Comparison of ENCODE assay signal across 10 cellular contexts in genomic region chr1:93679546-93679945, GRCh38. TPM values are rescaled to one million over a fixed set of nuclear protein-coding genes. Genes with fewer than 3 reads are reported as not detected.
A peak's percentile ranks its signal among the peaks of the same experiment; 100 is the strongest.
DNase-seq lines count a peak whose midpoint lies in the region; ATAC-seq, FAIRE-seq and TF ChIP-seq lines count a peak whose summit lies in the region.
"Had no signal": no experiment of that assay in that cellular context is flagged by ENCODE, and none has a peak within 500 bp of the region (broad histone marks: within the 10 kb centered on the region; RNA-seq: fewer than 3 reads in every experiment).

No MANE protein-coding gene starts in this region.

- H3K4me2 ChIP-seq in astrocyte (ENCODE audit: low read length) (peak overlapping the region; percentile 94), keratinocyte (ENCODE audit: control insufficient read depth, extremely low read depth, insufficient read depth, low read depth, low read length) (peak overlapping the region; percentile 98)

- no peak for ATAC-seq in activated naive CD8-positive, alpha-beta T cell treated with anti-CD3 and anti-CD28 coated beads, Interleukin-2, amount 50 U/mL, for 24 hours
- ATAC-seq in HG03460 (IDR thresholded peaks at IDR 0.05; ENCODE audit: unreplicated experiment): no peak

- H3K4me3 Mint-ChIP-seq in HFFc6: peak overlapping the region; percentile 97
- H3K4me3 Mint-ChIP-seq in astrocyte (ENCODE audit: unreplicated experiment): peak overlapping the region; percentile 93
- no peak overlapping the region for H3K4me3 Mint-ChIP-seq in activated naive CD8-positive, alpha-beta T cell treated with anti-CD3 and anti-CD28 coated beads, Interleukin-2, amount 50 U/mL, for 24 hours
- H3K4me3 Mint-ChIP-seq: activated naive CD8-positive, alpha-beta T cell had no signal

- H3K4me1 ChIP-seq in astrocyte (ENCODE audit: insufficient read depth, low read length): peaks cover 40% of the 10 kb centered on the region
- peaks cover 63% of the 10 kb centered on the region for H3K4me1 ChIP-seq in keratinocyte (ENCODE audit: control insufficient read depth, extremely low read depth, insufficient read depth, low read length)
- H3K4me1 ChIP-seq in stomach: peaks cover 16 to 63% (median 31%) of the 10 kb centered on the region in 4 donors

- WGBS in stomach, 5 donors: 77 to 85% (median 81%) methylated on average over 4 of the region's 4 CpGs

- H3K36me3 Mint-ChIP-seq in HFFc6 (ENCODE audit: low read depth) (peaks cover 29% of the 10 kb centered on the region), astrocyte (ENCODE audit: low read depth, unreplicated experiment) (peaks cover 13% of the 10 kb centered on the region)
- no peaks in the 10 kb centered on the region for H3K36me3 Mint-ChIP-seq in activated naive CD8-positive, alpha-beta T cell treated with anti-CD3 and anti-CD28 coated beads, Interleukin-2, amount 50 U/mL, for 24 hours (ENCODE audit: low read depth)

- intact Hi-C loops in stomach (cut with DNase I; ENCODE audit: low total_unique reads): no loop called here

- H4K20me1 ChIP-seq in astrocyte (ENCODE audit: insufficient read depth, low read length) (peaks cover 58% of the 10 kb centered on the region), keratinocyte (ENCODE audit: control insufficient read depth, extremely low read depth, insufficient read depth, low read length) (peaks cover 49% of the 10 kb centered on the region)

- H3K4me3 ChIP-seq in astrocyte (ENCODE audit: insufficient read depth, low read depth, low read length) (peak overlapping the region; percentile 81), keratinocyte (ENCODE audit: control insufficient read depth in 2 of 3, extremely low read depth in 1 of 3, insufficient read depth in 2 of 3, low read depth in 1 of 3, low read length in 3 of 3) (peak overlapping the region; percentile 70 to 88 (median 88)), stomach (no peak overlapping the region)

- H3K4me1 Mint-ChIP-seq in HFFc6 (ENCODE audit: low read depth) (peaks cover 74% of the 10 kb centered on the region), astrocyte (ENCODE audit: low read depth, unreplicated experiment) (peaks cover 26% of the 10 kb centered on the region)
- peaks cover 9% of the 10 kb centered on the region for H3K4me1 Mint-ChIP-seq in activated naive CD8-positive, alpha-beta T cell treated with anti-CD3 and anti-CD28 coated beads, Interleukin-2, amount 50 U/mL, for 24 hours

- H3K9me3 Mint-ChIP-seq in HFFc6 (no peaks in the 10 kb centered on the region), astrocyte (ENCODE audit: unreplicated experiment) (no peaks in the 10 kb centered on the region)
- H3K9me3 Mint-ChIP-seq in activated naive CD8-positive, alpha-beta T cell treated with anti-CD3 and anti-CD28 coated beads, Interleukin-2, amount 50 U/mL, for 24 hours: no peaks in the 10 kb centered on the region

- H3K27me3 ChIP-seq in astrocyte (ENCODE audit: insufficient read depth, low read length) (no peaks in the 10 kb centered on the region), keratinocyte (ENCODE audit: control insufficient read depth, extremely low read depth, insufficient read depth, low read length) (no peaks in the 10 kb centered on the region), stomach (peaks cover 0 to 10% (median 0%) of the 10 kb centered on the region in 3 donors)

- no peak for TF ChIP-seq POLR2A in stomach (IDR thresholded peaks at IDR 0.05)

- H3K79me2 ChIP-seq in astrocyte (ENCODE audit: insufficient read depth, low read length) (peaks cover 80% of the 10 kb centered on the region), keratinocyte (ENCODE audit: control insufficient read depth, insufficient read depth, low read length) (peaks cover 89% of the 10 kb centered on the region)

- H3K27ac ChIP-seq in astrocyte (ENCODE audit: low read depth, low read length): peak overlapping the region; percentile 85
- H3K27ac ChIP-seq in keratinocyte (ENCODE audit: control insufficient read depth, insufficient read depth, low read length): peak overlapping the region; percentile 94
- H3K27ac ChIP-seq in stomach: peak overlapping the region in 4 of 5 donors; percentile 85 to 91 (median 88)

- peaks cover 4% of the 10 kb centered on the region for H3K36me3 ChIP-seq in astrocyte (ENCODE audit: insufficient read depth, low read length)
- H3K36me3 ChIP-seq in keratinocyte (ENCODE audit: control insufficient read depth in 2 of 2, extremely low read depth in 1 of 2, insufficient read depth in 2 of 2, low read length in 2 of 2): peaks cover 6 to 49% of the 10 kb centered on the region in 2 experiments
- no peaks in the 10 kb centered on the region for H3K36me3 ChIP-seq in stomach

- FAIRE-seq in astrocyte (lab: Jason Lieb, UNC): no peak
- no peak for FAIRE-seq in keratinocyte (lab: Jason Lieb, UNC)

- DNase-seq in HFFc6 (no peak), astrocyte (ENCODE audit: low read depth) (peak; percentile 42), keratinocyte (ENCODE audit: low read depth, low spot score) (no peak), stomach (no peak), H4 (ENCODE audit: low spot score) (no peak), HUDEP-2 (lab: John Stamatoyannopoulos, UW; ENCODE audit: unreplicated experiment in 76 of 76) (no peak)
- no peak for DNase-seq in activated naive CD8-positive, alpha-beta T cell treated with anti-CD3 and anti-CD28 coated beads, Interleukin-2, amount 50 U/mL, for 24 hours
- DNase-seq: activated CD4-positive, alpha-beta T cell treated with anti-CD3 and anti-CD28 coated beads, Interleukin-2, amount 50 U/mL, for 4 hours had no signal

- peaks cover 11% of the 10 kb centered on the region for H3K9me1 ChIP-seq in keratinocyte (ENCODE audit: control insufficient read depth, extremely low read depth, insufficient read depth, low read length)

- 0 out of 2 replicates have a peak, but pooled peaks cover 2% of the 10 kb centered on the region for H3K27me3 Mint-ChIP-seq in HFFc6 (ENCODE audit: insufficient read depth)
- H3K27me3 Mint-ChIP-seq in astrocyte (ENCODE audit: low read depth, unreplicated experiment): no peaks in the 10 kb centered on the region
- H3K27me3 Mint-ChIP-seq in activated naive CD8-positive, alpha-beta T cell treated with anti-CD3 and anti-CD28 coated beads, Interleukin-2, amount 50 U/mL, for 24 hours: peaks cover 42% of the 10 kb centered on the region

- TF ChIP-seq CTCF in HFFc6 (IDR thresholded peaks at IDR 0.05) (no peak), astrocyte (IDR thresholded peaks at IDR 0.05; ENCODE audit: insufficient read depth, low read depth, low read length) (no peak), keratinocyte (optimal IDR thresholded peaks at IDR 0.05 in 1 of 3, IDR thresholded peaks at IDR 0.05 in 1 of 3, conservative IDR thresholded peaks at IDR 0.05 in 1 of 3; ENCODE audit: extremely low read depth in 1 of 3, insufficient read depth in 2 of 3, low read length in 3 of 3) (no peak), stomach (IDR thresholded peaks at IDR 0.05) (no peak)

- H3K9ac ChIP-seq in astrocyte (ENCODE audit: low read length) (peak overlapping the region; percentile 88), keratinocyte (ENCODE audit: control insufficient read depth, extremely low read depth, insufficient read depth, low read length) (peak overlapping the region; percentile 84)

- TF ChIP-seq EP300 in stomach (IDR thresholded peaks at IDR 0.05): no peak

- H2AFZ ChIP-seq in astrocyte (ENCODE audit: low read depth, low read length) (no peak overlapping the region), keratinocyte (ENCODE audit: control insufficient read depth, low read length) (no peak overlapping the region)

- H3K27ac Mint-ChIP-seq in HFFc6: peak overlapping the region; percentile 94
- H3K27ac Mint-ChIP-seq in astrocyte (ENCODE audit: unreplicated experiment): no peak overlapping the region
- H3K27ac Mint-ChIP-seq in activated naive CD8-positive, alpha-beta T cell treated with anti-CD3 and anti-CD28 coated beads, Interleukin-2, amount 50 U/mL, for 24 hours: no peak overlapping the region
- H3K27ac Mint-ChIP-seq: activated naive CD8-positive, alpha-beta T cell had no signal

- dilution Hi-C loops in keratinocyte (cut with MboI; ENCODE audit: extremely low pct_ligation_motif_present, low sequenced_read_pairs): no loop called here

- H3K9me3 ChIP-seq in astrocyte (ENCODE audit: insufficient read depth, low read depth, low read length): no peaks in the 10 kb centered on the region
- no peaks in the 10 kb centered on the region for H3K9me3 ChIP-seq in keratinocyte (ENCODE audit: control insufficient read depth, low read depth, low read length)
- no peaks in the 10 kb centered on the region for H3K9me3 ChIP-seq in stomach

RNA-seq across cellular contexts. Expression of gene BCAR3, which starts 2.1 kb away (rescaled TPM):
- 10 to 100 TPM; 24.4 to 55.1 (median 26.2) TPM for total RNA-seq in HFFc6 (2021; fragmentation: NEBNext Ultra II Directional; extraction: Animal tissue kit (Norgen Biotek cat#: 25700))
- total RNA-seq in astrocyte (30.0 and 31.1 TPM in 2 replicates), stomach (10 to 100 TPM; 10.1 to 28.0 (median 20.6) TPM)
- polyA plus RNA-seq in keratinocyte (51.2 to 95.4 TPM (median 77.2 TPM) in 3 replicates), stomach (10 to 100 TPM in 1 of 3 donors, 1 to 10 TPM in 2; 5.6 to 25.8 (median 8.3) TPM)
- 38.7 TPM for polyA plus RNA-seq in keratinocyte (2011; ENCODE audit: low read depth)
- 67.5 and 68.4 TPM in 2 replicates for polyA plus RNA-seq in keratinocyte (2011; cell fraction: cytosol; rRNA removed)
- 113 and 127 TPM in 2 replicates for polyA plus RNA-seq in keratinocyte (2011; cell fraction: nucleus; rRNA removed)
- 50.7 and 81.5 TPM in 2 replicates for polyA plus RNA-seq in keratinocyte (2012; ENCODE audit: low replicate concordance)
- polyA minus RNA-seq in keratinocyte: 46.0 to 84.4 TPM (median 64.1 TPM) in 3 replicates
- polyA minus RNA-seq in keratinocyte (2011; cell fraction: cytosol; rRNA and poly(A)+ RNA removed): 90.7 TPM
- 83.5 and 121 TPM in 2 replicates for polyA minus RNA-seq in keratinocyte (2011; cell fraction: nucleus; rRNA and poly(A)+ RNA removed)
- total RNA-seq in H4 (2014; rRNA removed; shearing (Covaris generic)): 21.8 and 23.7 TPM in 2 replicates

Comparison
In these comparisons a context has a peak if more than half of its experiments do, and no peak if none do; other contexts are left out.
1. H3K4me3 ChIP-seq: peak in astrocyte (single experiment) and keratinocyte (3 of 3); none in stomach (0 of 4).
2. Peak in every context shown above with its lines, with median percentiles within 50 percentile points of each other: H3K27ac ChIP-seq.